20 cellular contexts compared by ENCODE assay signal in the genomic region with DNA sequence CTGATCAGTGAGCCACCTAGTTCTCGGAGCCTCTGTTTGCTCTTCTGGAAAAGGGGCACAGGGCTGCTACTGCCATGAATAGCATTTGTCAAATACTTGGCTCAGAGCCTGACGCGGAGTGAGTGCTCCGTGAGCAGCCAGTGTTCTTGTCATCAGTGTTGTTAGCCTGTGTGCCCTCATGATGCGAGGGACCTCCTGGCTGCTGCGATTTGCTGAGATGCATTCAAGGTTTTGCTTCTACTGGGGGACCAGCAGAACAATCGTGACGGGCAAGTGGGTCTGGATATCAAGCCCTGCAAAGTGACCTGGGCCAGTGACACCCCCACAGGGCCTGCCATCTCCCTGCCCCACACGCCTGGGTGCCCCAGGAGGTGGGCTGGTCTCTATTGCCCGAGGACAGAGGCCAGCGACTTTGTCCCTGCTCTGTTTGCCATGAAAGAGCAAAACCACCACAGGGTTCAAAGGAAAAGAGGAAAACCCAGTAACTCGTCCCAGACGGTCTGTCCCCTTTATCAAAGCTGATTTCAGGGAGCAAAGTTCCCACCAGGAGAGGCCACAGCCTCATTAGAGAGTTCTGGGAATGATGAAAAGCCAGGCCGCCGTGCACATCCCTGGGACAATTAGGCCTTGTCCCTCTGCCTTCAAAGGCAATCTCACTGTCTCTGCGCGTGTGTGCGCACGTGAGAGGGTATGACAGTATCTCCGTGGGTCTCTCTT.
DNase-seq lines count a peak whose midpoint lies in the region; ATAC-seq and TF ChIP-seq lines count a peak whose summit lies in the region.
"Had no signal": no experiment of that assay in that cellular context is flagged by ENCODE, and none has a peak within 500 bp of the region (broad histone marks: within the 10 kb centered on the region; RNA-seq: fewer than 3 reads in every experiment).

No MANE protein-coding gene starts in this region.

- no peaks in the 10 kb centered on the region for H3K9me3 ChIP-seq in osteoblast (ENCODE audit: low read depth, low read length)
- H3K9me3 ChIP-seq: BLaER1 treated with 17β-estradiol and CSF1 and Interleukin-3, amounts not matched to agents 10 nM and 100 nM; Peyer's patch; SJSA1 had no signal

- H3K4me3 ChIP-seq in osteoblast (ENCODE audit: insufficient read depth, low read length): no peak overlapping the region
- H3K4me3 ChIP-seq: BLaER1 treated with 17β-estradiol and CSF1 and Interleukin-3, amounts not matched to agents 10 nM and 100 nM; Peyer's patch; SJSA1 had no signal

- TF ChIP-seq CTCF in osteoblast (IDR thresholded peaks at IDR 0.05; ENCODE audit: extremely low read depth, low read depth, low read length) (no peak), type B pancreatic cell (conservative IDR thresholded peaks at IDR 0.05) (no peak)

- H3K36me3 ChIP-seq in osteoblast (ENCODE audit: insufficient read depth, low read length): no peaks in the 10 kb centered on the region
- H3K36me3 ChIP-seq: BLaER1 treated with 17β-estradiol and CSF1 and Interleukin-3, amounts not matched to agents 10 nM and 100 nM; Peyer's patch; SJSA1 had no signal

- H4K20me1 ChIP-seq in osteoblast (ENCODE audit: insufficient read depth, low read length): no peaks in the 10 kb centered on the region
- H4K20me1 ChIP-seq: BLaER1 treated with 17β-estradiol and CSF1 and Interleukin-3, amounts not matched to agents 10 nM and 100 nM had no signal

- peaks cover 77% of the 10 kb centered on the region for H3K27me3 Mint-ChIP-seq in type B pancreatic cell
- H3K27me3 Mint-ChIP-seq in stimulated activated naive CD8-positive, alpha-beta T cell treated with anti-CD3 and anti-CD28 coated beads, Interleukin-15, amount 100 ng/mL, for 72 hours: peaks cover 41% of the 10 kb centered on the region

- DNase-seq in cerebellar cortex (ENCODE audit: low spot score): peak; percentile 53
- no peak for DNase-seq in left lobe of liver (ENCODE audit: low spot score)
- DNase-seq in osteoblast (ENCODE audit: insufficient read length, low spot score, missing footprints): peak; percentile 13
- no peak for DNase-seq in type B pancreatic cell (ENCODE audit: extremely low spot score, unreplicated experiment)
- no peak for DNase-seq in HK-2 (ENCODE audit: unreplicated experiment)
- no peak for DNase-seq in stimulated activated naive CD8-positive, alpha-beta T cell treated with anti-CD3 and anti-CD28 coated beads, Interleukin-15, amount 100 ng/mL, for 72 hours
- DNase-seq in kidney glomerular epithelial cell (lab: John Stamatoyannopoulos, UW): no peak
- DNase-seq: CD8-positive, alpha-beta memory T cell; Karpas-422; MM.1S; NCI-H1092; NCI-H1436 treated with DMSO at 0.1 percent for 48 hours; NCI-H2029; NCI-H2171; NCI-H69; Peyer's patch had no signal

- no peak overlapping the region for H2AFZ ChIP-seq in osteoblast (ENCODE audit: low read length)

- H3K79me2 ChIP-seq in osteoblast (ENCODE audit: insufficient read depth, low read length): no peaks in the 10 kb centered on the region

- H3K4me3 Mint-ChIP-seq in type B pancreatic cell: no peak overlapping the region
- no peak overlapping the region for H3K4me3 Mint-ChIP-seq in stimulated activated naive CD8-positive, alpha-beta T cell treated with anti-CD3 and anti-CD28 coated beads, Interleukin-15, amount 100 ng/mL, for 72 hours
- H3K4me3 Mint-ChIP-seq: CD8-positive, alpha-beta memory T cell had no signal

- peak; percentile 30 for ATAC-seq in left lobe of liver
- ATAC-seq in stimulated activated naive CD8-positive, alpha-beta T cell treated with anti-CD3 and anti-CD28 coated beads, Interleukin-15, amount 100 ng/mL, for 72 hours: no peak

- H3K27me3 ChIP-seq in osteoblast (ENCODE audit: insufficient read depth, low read length): peaks cover 79% of the 10 kb centered on the region
- H3K27me3 ChIP-seq: Peyer's patch had no signal

- H3K9me3 Mint-ChIP-seq in type B pancreatic cell: no peaks in the 10 kb centered on the region
- no peaks in the 10 kb centered on the region for H3K9me3 Mint-ChIP-seq in stimulated activated naive CD8-positive, alpha-beta T cell treated with anti-CD3 and anti-CD28 coated beads, Interleukin-15, amount 100 ng/mL, for 72 hours
- H3K9me3 Mint-ChIP-seq: CD8-positive, alpha-beta memory T cell; IgD-negative memory B cell had no signal

- peak overlapping the region; percentile 57 for H3K27ac Mint-ChIP-seq in type B pancreatic cell
- H3K27ac Mint-ChIP-seq in stimulated activated naive CD8-positive, alpha-beta T cell treated with anti-CD3 and anti-CD28 coated beads, Interleukin-15, amount 100 ng/mL, for 72 hours: no peak overlapping the region
- H3K27ac Mint-ChIP-seq: CD8-positive, alpha-beta memory T cell; IgD-negative memory B cell had no signal

- no peak overlapping the region for H3K4me2 ChIP-seq in osteoblast (ENCODE audit: insufficient read depth, low read length)

- H3K4me1 Mint-ChIP-seq in type B pancreatic cell (ENCODE audit: unreplicated experiment): peaks cover 16% of the 10 kb centered on the region
- peaks cover 23% of the 10 kb centered on the region for H3K4me1 Mint-ChIP-seq in stimulated activated naive CD8-positive, alpha-beta T cell treated with anti-CD3 and anti-CD28 coated beads, Interleukin-15, amount 100 ng/mL, for 72 hours

- H3K36me3 Mint-ChIP-seq in type B pancreatic cell: no peaks in the 10 kb centered on the region
- H3K36me3 Mint-ChIP-seq: CD8-positive, alpha-beta memory T cell; IgD-negative memory B cell had no signal

- no peaks in the 10 kb centered on the region for H3K4me1 ChIP-seq in osteoblast (ENCODE audit: insufficient read depth, low read length)
- H3K4me1 ChIP-seq: Peyer's patch, SJSA1 had no signal

- H3K27ac ChIP-seq in osteoblast (ENCODE audit: low read depth, low read length): no peak overlapping the region
- H3K27ac ChIP-seq: HL-60, Peyer's patch, SJSA1 had no signal

Comparison
In these comparisons a context has a peak if more than half of its experiments do, and no peak if none do; other contexts are left out.
1. DNase-seq: peak in cerebellar cortex (single experiment) and osteoblast (single experiment); none in left lobe of liver (single experiment), type B pancreatic cell (single experiment), HK-2 (single experiment), stimulated activated naive CD8-positive, alpha-beta T cell treated with anti-CD3 and anti-CD28 coated beads, Interleukin-15, amount 100 ng/mL, for 72 hours (0 of 2) and kidney glomerular epithelial cell (single experiment).